1 cellular context compared by ENCODE assay signal in genomic region chr5:27315541-27316282, GRCh38.
TF ChIP-seq lines count a peak whose summit lies in the region.

No MANE protein-coding gene starts in this region.

TF ChIP-seq in WTC11, 78 proteins besides CTCF, POLR2A, EP300 and RAD21 (continued from another document):
- TF ChIP-seq, protein P1, sequence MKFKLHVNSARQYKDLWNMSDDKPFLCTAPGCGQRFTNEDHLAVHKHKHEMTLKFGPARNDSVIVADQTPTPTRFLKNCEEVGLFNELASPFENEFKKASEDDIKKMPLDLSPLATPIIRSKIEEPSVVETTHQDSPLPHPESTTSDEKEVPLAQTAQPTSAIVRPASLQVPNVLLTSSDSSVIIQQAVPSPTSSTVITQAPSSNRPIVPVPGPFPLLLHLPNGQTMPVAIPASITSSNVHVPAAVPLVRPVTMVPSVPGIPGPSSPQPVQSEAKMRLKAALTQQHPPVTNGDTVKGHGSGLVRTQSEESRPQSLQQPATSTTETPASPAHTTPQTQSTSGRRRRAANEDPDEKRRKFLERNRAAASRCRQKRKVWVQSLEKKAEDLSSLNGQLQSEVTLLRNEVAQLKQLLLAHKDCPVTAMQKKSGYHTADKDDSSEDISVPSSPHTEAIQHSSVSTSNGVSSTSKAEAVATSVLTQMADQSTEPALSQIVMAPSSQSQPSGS (CRISPR knock-in tag; IDR thresholded peaks at IDR 0.05; ENCODE audit: borderline replicate concordance, low read depth) = no peak
- TF ChIP-seq, protein P2, sequence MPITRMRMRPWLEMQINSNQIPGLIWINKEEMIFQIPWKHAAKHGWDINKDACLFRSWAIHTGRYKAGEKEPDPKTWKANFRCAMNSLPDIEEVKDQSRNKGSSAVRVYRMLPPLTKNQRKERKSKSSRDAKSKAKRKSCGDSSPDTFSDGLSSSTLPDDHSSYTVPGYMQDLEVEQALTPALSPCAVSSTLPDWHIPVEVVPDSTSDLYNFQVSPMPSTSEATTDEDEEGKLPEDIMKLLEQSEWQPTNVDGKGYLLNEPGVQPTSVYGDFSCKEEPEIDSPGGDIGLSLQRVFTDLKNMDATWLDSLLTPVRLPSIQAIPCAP (CRISPR knock-in tag; IDR thresholded peaks at IDR 0.05) = no peak
- no peak for TF ChIP-seq JUN (CRISPR knock-in tag; IDR thresholded peaks at IDR 0.05)
- no peak for TF ChIP-seq NFE2L1 (CRISPR knock-in tag; IDR thresholded peaks at IDR 0.05)
- TF ChIP-seq ZNF317 (CRISPR knock-in tag; IDR thresholded peaks at IDR 0.05; ENCODE audit: borderline replicate concordance, low read depth) = no peak
- no peak for TF ChIP-seq ELF4 (CRISPR knock-in tag; IDR thresholded peaks at IDR 0.05; ENCODE audit: low read depth)
